ENCODE assay signal across 8 cellular contexts in the genomic region with DNA sequence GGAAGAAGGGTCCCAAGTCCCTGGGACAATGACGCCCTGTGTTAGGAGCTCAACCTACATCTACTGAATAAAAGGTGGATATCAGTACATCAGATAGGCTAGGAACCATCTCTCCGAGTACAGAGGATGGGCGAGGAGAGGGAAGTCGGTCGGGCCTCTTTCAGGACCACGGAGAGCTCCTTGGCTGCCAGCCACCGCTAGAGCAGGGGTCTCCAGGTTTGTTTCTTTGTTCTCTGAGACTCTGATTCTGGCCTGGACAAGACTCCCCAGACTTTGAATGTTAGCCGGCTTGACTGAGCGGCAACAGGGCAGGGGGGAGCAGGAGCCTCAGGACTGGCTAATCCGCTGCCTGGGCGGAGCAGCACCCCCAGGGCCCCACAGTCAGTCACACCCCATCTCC.
A peak's percentile ranks its signal among the peaks of the same experiment; 100 is the strongest.
DNase-seq lines count a peak whose midpoint lies in the region; ATAC-seq, FAIRE-seq and TF ChIP-seq lines count a peak whose summit lies in the region.
"Had no signal": no experiment of that assay in that cellular context is flagged by ENCODE, and none has a peak within 500 bp of the region (broad histone marks: within the 10 kb centered on the region; RNA-seq: fewer than 3 reads in every experiment).

No MANE protein-coding gene starts in this region.

- no peaks in the 10 kb centered on the region for H3K36me3 Mint-ChIP-seq in activated T-cell treated with anti-CD3 and anti-CD28 coated beads, Interleukin-2, amount 50 U/mL, for 72 hours (ENCODE audit: insufficient read depth in 2 of 2)
- H3K36me3 Mint-ChIP-seq: memory B cell had no signal

- TF ChIP-seq CTCF in GM10248 (IDR thresholded peaks at IDR 0.05; ENCODE audit: control extremely low read depth, extremely low read depth, low read depth, missing control alignments) (no peak), D721Med (IDR thresholded peaks at IDR 0.05; ENCODE audit: insufficient read depth, missing control alignments) (no peak)

- peaks cover 9% of the 10 kb centered on the region for H3K4me1 Mint-ChIP-seq in activated T-cell treated with anti-CD3 and anti-CD28 coated beads, Interleukin-2, amount 50 U/mL, for 72 hours (ENCODE audit: low read depth)

- POLR2A ChIA-PET in GM10248 (lab: Yijun Ruan, JAX) = no interaction called here

- no peak overlapping the region for H3K27ac Mint-ChIP-seq in activated T-cell treated with anti-CD3 and anti-CD28 coated beads, Interleukin-2, amount 50 U/mL, for 72 hours
- H3K27ac Mint-ChIP-seq: memory B cell had no signal

- FAIRE-seq in D721Med (lab: Jason Lieb, UNC) = no peak

- CTCF ChIA-PET in GM10248 (lab: Yijun Ruan, JAX) = interaction anchor here (9.1 kb wide), 1 partner anchor 780 kb away, joined by 51 read pairs; no protein-coding TSS in a partner anchor

- no peak overlapping the region for H3K4me3 Mint-ChIP-seq in activated T-cell treated with anti-CD3 and anti-CD28 coated beads, Interleukin-2, amount 50 U/mL, for 72 hours
- H3K4me3 Mint-ChIP-seq: memory B cell had no signal

- peaks cover 77% of the 10 kb centered on the region for H3K27me3 Mint-ChIP-seq in activated T-cell treated with anti-CD3 and anti-CD28 coated beads, Interleukin-2, amount 50 U/mL, for 72 hours (ENCODE audit: low read depth)

- DNase-seq in GM10248 (ENCODE audit: extremely low spot score) = peak; percentile 41
- peak; percentile 18 for DNase-seq in HK-2 (ENCODE audit: unreplicated experiment)
- peak; percentile 29 to 43 for DNase-seq in activated T-cell treated with anti-CD3 and anti-CD28 coated beads, Interleukin-2, amount 50 U/mL, for 72 hours
- peak; percentile 16 for DNase-seq in midbrain (lab: John Stamatoyannopoulos, UW)
- no peak for DNase-seq in D721Med (ENCODE audit: insufficient read length, low spot score)
- DNase-seq in T1000 (lab: John Stamatoyannopoulos, UW) = no peak
- no peak for DNase-seq in 8988T

- no peaks in the 10 kb centered on the region for H3K9me3 Mint-ChIP-seq in activated T-cell treated with anti-CD3 and anti-CD28 coated beads, Interleukin-2, amount 50 U/mL, for 72 hours
- H3K9me3 Mint-ChIP-seq: memory B cell had no signal

- no peak for ATAC-seq in activated T-cell treated with anti-CD3 and anti-CD28 coated beads, Interleukin-2, amount 50 U/mL, for 72 hours (replicated peaks in 1 of 2)

Comparison
In these comparisons a context has a peak if more than half of its experiments do, and no peak if none do; other contexts are left out.
1. DNase-seq: peak in GM10248 (single experiment), HK-2 (single experiment), activated T-cell treated with anti-CD3 and anti-CD28 coated beads, Interleukin-2, amount 50 U/mL, for 72 hours (2 of 2) and midbrain (single experiment); none in D721Med (single experiment), T1000 (single experiment) and 8988T (single experiment).